In the genomic region with DNA sequence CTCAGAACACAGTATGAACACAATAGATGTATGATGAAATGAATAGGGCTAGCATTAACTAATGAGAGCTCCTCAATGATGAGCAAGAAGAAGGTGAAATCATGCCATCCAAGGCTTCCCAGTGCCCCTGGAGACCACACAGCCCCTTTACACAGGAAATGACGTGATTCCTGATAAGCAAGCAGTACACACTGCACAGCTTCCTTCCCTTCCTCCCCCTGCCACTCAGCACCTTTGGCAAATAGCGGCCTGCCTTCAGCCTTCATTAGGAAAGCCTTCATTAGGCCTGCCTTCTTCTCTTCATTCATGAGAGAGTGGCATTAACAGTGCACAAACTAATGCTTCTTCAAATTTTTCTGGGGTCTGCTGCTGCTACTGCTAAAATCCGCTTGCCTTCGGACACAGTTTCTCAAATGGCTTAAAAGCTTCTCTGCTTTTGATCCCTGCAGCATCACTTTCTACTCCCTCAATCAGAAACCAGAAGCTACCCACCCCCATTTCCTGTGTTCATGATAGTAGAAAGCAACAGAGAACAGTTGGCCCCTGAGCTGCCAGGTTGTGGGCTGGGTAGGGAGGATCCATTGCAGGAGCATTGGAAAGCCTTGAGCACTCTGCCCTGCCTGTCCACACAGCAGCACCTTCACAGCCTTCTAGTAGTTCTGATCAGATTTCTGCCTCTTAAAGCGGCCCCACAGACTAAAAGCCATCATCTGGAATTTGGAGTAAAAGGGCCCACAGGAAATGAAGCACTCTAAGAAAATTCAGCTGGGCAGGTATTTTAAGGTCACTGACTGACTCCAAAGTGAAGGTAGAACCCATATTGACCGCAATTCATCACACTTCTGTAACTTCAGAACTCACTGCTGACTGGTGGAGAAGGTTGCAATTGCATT, we compare ENCODE assay signal across 8 cellular contexts.
DNase-seq lines count a peak whose midpoint lies in the region; ATAC-seq, FAIRE-seq and TF ChIP-seq lines count a peak whose summit lies in the region.

No MANE protein-coding gene starts in this region.

- no peak overlapping the region for H3K9ac ChIP-seq in trophoblast cell (ENCODE audit: low read length)

- no peaks in the 10 kb centered on the region for H3K36me3 ChIP-seq in trophoblast cell (ENCODE audit: control insufficient read depth in 1 of 2, insufficient read depth in 2 of 2, low read length in 2 of 2)

- WGBS in trophoblast cell (ENCODE audit: extremely low coverage, insufficient coverage, insufficient read length) = no CpG with 5 or more reads among the region's 6 CpGs

- H2AFZ ChIP-seq in trophoblast cell (ENCODE audit: insufficient read depth, low read length, poor library complexity) = no peak overlapping the region

- H3K4me3 ChIP-seq in trophoblast cell (ENCODE audit: low read depth, low read length) = no peak overlapping the region

- H2BK5ac ChIP-seq in trophoblast cell (ENCODE audit: low read depth, low read length, poor library complexity) = no peak overlapping the region

- H4K91ac ChIP-seq in trophoblast cell (ENCODE audit: low read depth, low read length) = no peak overlapping the region

- peak overlapping the region; percentile 76 for H3K4me3 Mint-ChIP-seq in activated naive CD8-positive, alpha-beta T cell

- no peak overlapping the region for H3K4ac ChIP-seq in trophoblast cell (ENCODE audit: low read depth, low read length)

- H3K4me1 ChIP-seq in trophoblast cell (ENCODE audit: control insufficient read depth in 1 of 2, insufficient read depth in 2 of 2, low read length in 2 of 2) = peaks cover 0 to 7% of the 10 kb centered on the region in 2 experiments

- TF ChIP-seq POLR2A in GM12892 (IDR thresholded peaks at IDR 0.05; ENCODE audit: low read depth, low read length) = peak; percentile 66

- peak; percentile 76 for ATAC-seq in GM21717 (IDR thresholded peaks at IDR 0.05; ENCODE audit: unreplicated experiment)

- H4K8ac ChIP-seq in trophoblast cell (ENCODE audit: low read depth, low read length) = no peak overlapping the region

- no peak overlapping the region for H4K12ac ChIP-seq in trophoblast cell (ENCODE audit: low read depth, low read length)

- no peak overlapping the region for H3K14ac ChIP-seq in trophoblast cell (ENCODE audit: low read length)

- H3K23ac ChIP-seq in trophoblast cell (ENCODE audit: low read length) = no peak overlapping the region

- no peaks in the 10 kb centered on the region for H3K79me1 ChIP-seq in trophoblast cell (ENCODE audit: low read length)

- no peak overlapping the region for H3K27ac ChIP-seq in trophoblast cell (ENCODE audit: low read depth, low read length)

- no peak overlapping the region for H2AK5ac ChIP-seq in trophoblast cell (ENCODE audit: low read length)

- FAIRE-seq in GM12892 (lab: Jason Lieb, UNC) = peak; percentile 87

- DNase-seq in GM12892 (ENCODE audit: insufficient read length) (peak; percentile 34), NAMALWA (ENCODE audit: low spot score) (peak; percentile 73), AG08395 (ENCODE audit: low spot score) (no peak), trophoblast cell (no peak), NCI-H345 treated with DMSO at 0.1 percent for 48 hours (lab: John Stamatoyannopoulos, UW; ENCODE audit: unreplicated experiment) (no peak)
- peak; percentile 39 to 43 for DNase-seq in stimulated activated CD4-positive, alpha-beta T cell treated with anti-CD3 and anti-CD28 coated beads, Interleukin-2, amount 100 ng/mL, for 24 hours

- H3K27me3 Mint-ChIP-seq in activated naive CD8-positive, alpha-beta T cell = no peaks in the 10 kb centered on the region

- H3K9me3 Mint-ChIP-seq in activated naive CD8-positive, alpha-beta T cell (ENCODE audit: low read depth) = no peaks in the 10 kb centered on the region

- H3K9me3 ChIP-seq in trophoblast cell (ENCODE audit: insufficient read depth, low read depth, low read length) = no peaks in the 10 kb centered on the region

- peaks cover 59% of the 10 kb centered on the region for H3K4me1 Mint-ChIP-seq in activated naive CD8-positive, alpha-beta T cell (ENCODE audit: low read depth)

- no peak overlapping the region for H3K4me2 ChIP-seq in trophoblast cell (ENCODE audit: low read length)

- H2BK120ac ChIP-seq in trophoblast cell (ENCODE audit: insufficient read depth, low read length, poor library complexity) = no peak overlapping the region

- H3K27me3 ChIP-seq in trophoblast cell (ENCODE audit: insufficient read depth, low read length) = no peaks in the 10 kb centered on the region

- peak overlapping the region; percentile 97 for H3K27ac Mint-ChIP-seq in activated naive CD8-positive, alpha-beta T cell

- H3K79me2 ChIP-seq in trophoblast cell (ENCODE audit: control insufficient read depth, insufficient read depth, low read length, poor library complexity) = no peaks in the 10 kb centered on the region

- no peak overlapping the region for H2BK12ac ChIP-seq in trophoblast cell (ENCODE audit: low read length)

- no peak overlapping the region for H3K18ac ChIP-seq in trophoblast cell (ENCODE audit: low read length)

- no peaks in the 10 kb centered on the region for H3K36me3 Mint-ChIP-seq in activated naive CD8-positive, alpha-beta T cell

Comparison
In these comparisons a context has a peak if more than half of its experiments do, and no peak if none do; other contexts are left out.
1. DNase-seq: peak in GM12892 (single experiment), NAMALWA (single experiment) and stimulated activated CD4-positive, alpha-beta T cell treated with anti-CD3 and anti-CD28 coated beads, Interleukin-2, amount 100 ng/mL, for 24 hours (2 of 2); none in AG08395 (single experiment), trophoblast cell (0 of 2) and NCI-H345 treated with DMSO at 0.1 percent for 48 hours (single experiment).